13 cellular contexts compared by ENCODE assay signal in genomic region chr12:75655233-75655879, GRCh38.
A peak's percentile ranks its signal among the peaks of the same experiment; 100 is the strongest.
DNase-seq lines count a peak whose midpoint lies in the region; ATAC-seq and TF ChIP-seq lines count a peak whose summit lies in the region.
"Had no signal": no experiment of that assay in that cellular context is flagged by ENCODE, and none has a peak within 500 bp of the region (broad histone marks: within the 10 kb centered on the region; RNA-seq: fewer than 3 reads in every experiment).

No MANE protein-coding gene starts in this region.

- CTCF ChIA-PET in RWPE1 (lab: Yijun Ruan, JAX), result no interaction called here

- no peak overlapping the region for H3K27ac ChIP-seq in RWPE1
- H3K27ac ChIP-seq: vagina had no signal

- no peaks in the 10 kb centered on the region for H3K9me3 Mint-ChIP-seq in activated naive CD8-positive, alpha-beta T cell treated with anti-CD3 and anti-CD28 coated beads, Interleukin-2, amount 50 U/mL, for 24 hours

- peak overlapping the region; percentile 4 for H3K4me3 Mint-ChIP-seq in activated naive CD8-positive, alpha-beta T cell treated with anti-CD3 and anti-CD28 coated beads, Interleukin-2, amount 50 U/mL, for 24 hours
- H3K4me3 Mint-ChIP-seq: CD14-positive monocyte had no signal

- peak overlapping the region; percentile 20 for H3K27ac Mint-ChIP-seq in activated naive CD8-positive, alpha-beta T cell treated with anti-CD3 and anti-CD28 coated beads, Interleukin-2, amount 50 U/mL, for 24 hours
- H3K27ac Mint-ChIP-seq: CD14-positive monocyte had no signal

- peaks cover 16% of the 10 kb centered on the region for H3K27me3 Mint-ChIP-seq in activated naive CD8-positive, alpha-beta T cell treated with anti-CD3 and anti-CD28 coated beads, Interleukin-2, amount 50 U/mL, for 24 hours

- TF ChIP-seq CTCF in RWPE1 (conservative IDR thresholded peaks at IDR 0.05; ENCODE audit: low read depth) (no peak), GM13976 (IDR thresholded peaks at IDR 0.05; ENCODE audit: borderline replicate concordance, control extremely low read depth, extremely low read depth, insufficient read depth, missing control alignments) (no peak)

- POLR2A ChIA-PET in RWPE1 (lab: Yijun Ruan, JAX; ENCODE audit: low non-redundant PET), result no interaction called here

- in situ Hi-C loops in GM13976 (cut with MboI; ENCODE audit: low sequenced_read_pairs, unreplicated experiment), result no loop called here

- H3K4me1 Mint-ChIP-seq in activated naive CD8-positive, alpha-beta T cell treated with anti-CD3 and anti-CD28 coated beads, Interleukin-2, amount 50 U/mL, for 24 hours, result peaks cover 26% of the 10 kb centered on the region
- H3K4me1 Mint-ChIP-seq: CD14-positive monocyte had no signal

- no peak for DNase-seq in activated naive CD8-positive, alpha-beta T cell treated with anti-CD3 and anti-CD28 coated beads, Interleukin-2, amount 50 U/mL, for 24 hours
- DNase-seq in NCI-H748 (lab: John Stamatoyannopoulos, UW; ENCODE audit: unreplicated experiment) (no peak), RWPE1 (ENCODE audit: low spot score) (no peak), GM13976 (ENCODE audit: low spot score) (no peak), DMS79 (lab: John Stamatoyannopoulos, UW) (no peak)
- DNase-seq: activated naive CD4-positive, alpha-beta T cell treated with anti-CD3 and anti-CD28 coated beads, Interleukin-2, amount 50 U/mL, for 16 hours; mesendoderm had no signal

- peak; percentile 83 for ATAC-seq in GM18502 (IDR thresholded peaks at IDR 0.05; ENCODE audit: poor library complexity, unreplicated experiment)
- ATAC-seq in GM21423 (IDR thresholded peaks at IDR 0.05; ENCODE audit: unreplicated experiment), result peak; percentile 67
- ATAC-seq in HG03280 (IDR thresholded peaks at IDR 0.05; ENCODE audit: unreplicated experiment), result peak; percentile 61
- peak; percentile 58 for ATAC-seq in activated naive CD8-positive, alpha-beta T cell treated with anti-CD3 and anti-CD28 coated beads, Interleukin-2, amount 50 U/mL, for 24 hours
- ATAC-seq: Right ventricle myocardium inferior had no signal

- no peaks in the 10 kb centered on the region for H3K36me3 Mint-ChIP-seq in activated naive CD8-positive, alpha-beta T cell treated with anti-CD3 and anti-CD28 coated beads, Interleukin-2, amount 50 U/mL, for 24 hours (ENCODE audit: low read depth)
- H3K36me3 Mint-ChIP-seq: CD14-positive monocyte had no signal
